Comparison of ENCODE assay signal across 1 cellular context in genomic region chr5:132422720-132423442, GRCh38.
A peak's percentile ranks its signal among the peaks of the same experiment; 100 is the strongest.
TF ChIP-seq lines count a peak whose summit lies in the region.

No MANE protein-coding gene starts in this region.

TF ChIP-seq in K562, 482 proteins besides CTCF, POLR2A, EP300 and RAD21 (continued from another document and continues in another):
- TF ChIP-seq ZBTB34 (CRISPR knock-in tag; IDR thresholded peaks at IDR 0.05), result no peak
- TF ChIP-seq, protein P1, sequence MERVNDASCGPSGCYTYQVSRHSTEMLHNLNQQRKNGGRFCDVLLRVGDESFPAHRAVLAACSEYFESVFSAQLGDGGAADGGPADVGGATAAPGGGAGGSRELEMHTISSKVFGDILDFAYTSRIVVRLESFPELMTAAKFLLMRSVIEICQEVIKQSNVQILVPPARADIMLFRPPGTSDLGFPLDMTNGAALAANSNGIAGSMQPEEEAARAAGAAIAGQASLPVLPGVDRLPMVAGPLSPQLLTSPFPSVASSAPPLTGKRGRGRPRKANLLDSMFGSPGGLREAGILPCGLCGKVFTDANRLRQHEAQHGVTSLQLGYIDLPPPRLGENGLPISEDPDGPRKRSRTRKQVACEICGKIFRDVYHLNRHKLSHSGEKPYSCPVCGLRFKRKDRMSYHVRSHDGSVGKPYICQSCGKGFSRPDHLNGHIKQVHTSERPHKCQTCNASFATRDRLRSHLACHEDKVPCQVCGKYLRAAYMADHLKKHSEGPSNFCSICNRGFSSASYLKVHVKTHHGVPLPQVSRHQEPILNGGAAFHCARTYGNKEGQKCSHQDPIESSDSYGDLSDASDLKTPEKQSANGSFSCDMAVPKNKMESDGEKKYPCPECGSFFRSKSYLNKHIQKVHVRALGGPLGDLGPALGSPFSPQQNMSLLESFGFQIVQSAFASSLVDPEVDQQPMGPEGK (CRISPR knock-in tag; IDR thresholded peaks at IDR 0.05; ENCODE audit: borderline replicate concordance), result no peak
- peak; percentile 94 for TF ChIP-seq CREM (IDR thresholded peaks at IDR 0.05; ENCODE audit: low read depth)
- peak; percentile 98 for TF ChIP-seq CBFA2T3 (IDR thresholded peaks at IDR 0.05)
- TF ChIP-seq TCF3 (CRISPR knock-in tag; IDR thresholded peaks at IDR 0.05), result peak; percentile 98
- peak; percentile 54; the same call in 1 of the 2 replicates for TF ChIP-seq BCL6 (CRISPR knock-in tag; IDR thresholded peaks at IDR 0.05)
- no peak for TF ChIP-seq RBM39 (optimal IDR thresholded peaks at IDR 0.05; ENCODE audit: low read depth, low read length)
- TF ChIP-seq ZNF316 (IDR thresholded peaks at IDR 0.05), result no peak
- no peak for TF ChIP-seq HMG20B (CRISPR knock-in tag; IDR thresholded peaks at IDR 0.05)
- TF ChIP-seq, protein P2, sequence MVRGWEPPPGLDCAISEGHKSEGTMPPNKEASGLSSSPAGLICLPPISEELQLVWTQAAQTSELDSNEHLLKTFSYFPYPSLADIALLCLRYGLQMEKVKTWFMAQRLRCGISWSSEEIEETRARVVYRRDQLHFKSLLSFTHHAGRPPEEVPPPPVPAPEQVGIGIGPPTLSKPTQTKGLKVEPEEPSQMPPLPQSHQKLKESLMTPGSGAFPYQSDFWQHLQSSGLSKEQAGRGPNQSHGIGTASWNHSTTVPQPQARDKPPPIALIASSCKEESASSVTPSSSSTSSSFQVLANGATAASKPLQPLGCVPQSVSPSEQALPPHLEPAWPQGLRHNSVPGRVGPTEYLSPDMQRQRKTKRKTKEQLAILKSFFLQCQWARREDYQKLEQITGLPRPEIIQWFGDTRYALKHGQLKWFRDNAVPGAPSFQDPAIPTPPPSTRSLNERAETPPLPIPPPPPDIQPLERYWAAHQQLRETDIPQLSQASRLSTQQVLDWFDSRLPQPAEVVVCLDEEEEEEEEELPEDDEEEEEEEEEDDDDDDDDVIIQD (CRISPR knock-in tag; IDR thresholded peaks at IDR 0.05), result no peak
- TF ChIP-seq KDM2B (CRISPR knock-in tag; IDR thresholded peaks at IDR 0.05), result no peak
- TF ChIP-seq PHF20 (IDR thresholded peaks at IDR 0.05; ENCODE audit: partially characterized antibody), result no peak
- peak; percentile 93 for TF ChIP-seq RAD51 (IDR thresholded peaks at IDR 0.05; ENCODE audit: borderline replicate concordance, low read depth)
- TF ChIP-seq XRCC5 (IDR thresholded peaks at IDR 0.05; ENCODE audit: low read depth, low read length), result no peak
- TF ChIP-seq THRA (IDR thresholded peaks at IDR 0.05), result peak; percentile 97
- TF ChIP-seq, protein P3, sequence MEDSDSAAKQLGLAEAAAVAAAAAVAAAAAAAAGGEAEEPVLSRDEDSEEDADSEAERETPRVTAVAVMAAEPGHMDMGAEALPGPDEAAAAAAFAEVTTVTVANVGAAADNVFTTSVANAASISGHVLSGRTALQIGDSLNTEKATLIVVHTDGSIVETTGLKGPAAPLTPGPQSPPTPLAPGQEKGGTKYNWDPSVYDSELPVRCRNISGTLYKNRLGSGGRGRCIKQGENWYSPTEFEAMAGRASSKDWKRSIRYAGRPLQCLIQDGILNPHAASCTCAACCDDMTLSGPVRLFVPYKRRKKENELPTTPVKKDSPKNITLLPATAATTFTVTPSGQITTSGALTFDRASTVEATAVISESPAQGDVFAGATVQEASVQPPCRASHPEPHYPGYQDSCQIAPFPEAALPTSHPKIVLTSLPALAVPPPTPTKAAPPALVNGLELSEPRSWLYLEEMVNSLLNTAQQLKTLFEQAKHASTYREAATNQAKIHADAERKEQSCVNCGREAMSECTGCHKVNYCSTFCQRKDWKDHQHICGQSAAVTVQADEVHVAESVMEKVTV (CRISPR knock-in tag; IDR thresholded peaks at IDR 0.05), result 0 out of 2 replicates have a peak, but pooled peaks have one; percentile 16
- no peak for TF ChIP-seq SAFB (IDR thresholded peaks at IDR 0.05; ENCODE audit: borderline replicate concordance, low read depth, low read length)
- no peak for TF ChIP-seq ATF1 (CRISPR knock-in tag; IDR thresholded peaks at IDR 0.05)
- peak; percentile 82 for TF ChIP-seq ATF1 (tag; IDR thresholded peaks at IDR 0.05)
- TF ChIP-seq FOXA1 (IDR thresholded peaks at IDR 0.05; ENCODE audit: borderline replicate concordance), result no peak
- TF ChIP-seq REST (CRISPR knock-in tag; IDR thresholded peaks at IDR 0.05; ENCODE audit: low read depth), result no peak
- TF ChIP-seq, protein P4, sequence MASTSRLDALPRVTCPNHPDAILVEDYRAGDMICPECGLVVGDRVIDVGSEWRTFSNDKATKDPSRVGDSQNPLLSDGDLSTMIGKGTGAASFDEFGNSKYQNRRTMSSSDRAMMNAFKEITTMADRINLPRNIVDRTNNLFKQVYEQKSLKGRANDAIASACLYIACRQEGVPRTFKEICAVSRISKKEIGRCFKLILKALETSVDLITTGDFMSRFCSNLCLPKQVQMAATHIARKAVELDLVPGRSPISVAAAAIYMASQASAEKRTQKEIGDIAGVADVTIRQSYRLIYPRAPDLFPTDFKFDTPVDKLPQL (IDR thresholded peaks at IDR 0.05; ENCODE audit: extremely low read depth, insufficient read length), result no peak
- TF ChIP-seq HDAC1 (IDR thresholded peaks at IDR 0.05), result peak in 1 of 2 experiments; percentile 90; a peak in 2 of 4 replicates
- no peak for TF ChIP-seq NFE2L1 (tag; IDR thresholded peaks at IDR 0.05; ENCODE audit: borderline replicate concordance, low read depth)
- no peak for TF ChIP-seq SMAD3 (CRISPR knock-in tag; conservative IDR thresholded peaks at IDR 0.05)
- TF ChIP-seq SUPT5H (IDR thresholded peaks at IDR 0.05), result no peak
- TF ChIP-seq, protein P5, sequence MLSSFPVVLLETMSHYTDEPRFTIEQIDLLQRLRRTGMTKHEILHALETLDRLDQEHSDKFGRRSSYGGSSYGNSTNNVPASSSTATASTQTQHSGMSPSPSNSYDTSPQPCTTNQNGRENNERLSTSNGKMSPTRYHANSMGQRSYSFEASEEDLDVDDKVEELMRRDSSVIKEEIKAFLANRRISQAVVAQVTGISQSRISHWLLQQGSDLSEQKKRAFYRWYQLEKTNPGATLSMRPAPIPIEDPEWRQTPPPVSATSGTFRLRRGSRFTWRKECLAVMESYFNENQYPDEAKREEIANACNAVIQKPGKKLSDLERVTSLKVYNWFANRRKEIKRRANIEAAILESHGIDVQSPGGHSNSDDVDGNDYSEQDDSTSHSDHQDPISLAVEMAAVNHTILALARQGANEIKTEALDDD (IDR thresholded peaks at IDR 0.05), result peak; percentile 75
- TF ChIP-seq FOS (IDR thresholded peaks at IDR 0.05; ENCODE audit: extremely low read depth, insufficient read length), result no peak
- TF ChIP-seq ZBTB8A (IDR thresholded peaks at IDR 0.05; ENCODE audit: partially characterized antibody), result no peak
- no peak; the same call in 1 of the 2 replicates for TF ChIP-seq KLF13 (tag; IDR thresholded peaks at IDR 0.05; ENCODE audit: borderline replicate concordance, low read depth)
- peak; percentile 26 for TF ChIP-seq TBP (optimal IDR thresholded peaks at IDR 0.05; ENCODE audit: low read depth, low read length)
- TF ChIP-seq CSDE1 (IDR thresholded peaks at IDR 0.05), result no peak
- TF ChIP-seq ZNF217 (CRISPR knock-in tag; IDR thresholded peaks at IDR 0.05), result no peak
- TF ChIP-seq RCOR1 (IDR thresholded peaks at IDR 0.05; ENCODE audit: borderline replicate concordance in 1 of 2, low read depth in 2 of 2, low read length in 2 of 2), result peak in 1 of 2 experiments; percentile 97; a peak in 3 of 4 replicates
- TF ChIP-seq NRF1 (conservative IDR thresholded peaks at IDR 0.05 in 1 of 2, IDR thresholded peaks at IDR 0.05 in 1 of 2), result peak; percentile 75 to 82
- TF ChIP-seq HSF4 (CRISPR knock-in tag; IDR thresholded peaks at IDR 0.05; ENCODE audit: borderline replicate concordance), result no peak
- TF ChIP-seq WHSC1 (IDR thresholded peaks at IDR 0.05; ENCODE audit: low read length), result no peak
- peak; percentile 99 for TF ChIP-seq ESRRA (IDR thresholded peaks at IDR 0.05; ENCODE audit: borderline replicate concordance, low read depth)
- TF ChIP-seq ZNF644 (tag; IDR thresholded peaks at IDR 0.05; ENCODE audit: low read depth), result peak; percentile 85
- no peak for TF ChIP-seq XRCC3 (IDR thresholded peaks at IDR 0.05)
- peak; percentile 90 for TF ChIP-seq FOXJ2 (tag; IDR thresholded peaks at IDR 0.05)
- TF ChIP-seq PHTF2 (CRISPR knock-in tag; IDR thresholded peaks at IDR 0.05), result no peak
- no peak for TF ChIP-seq FOXO4 (CRISPR knock-in tag; IDR thresholded peaks at IDR 0.05)
- TF ChIP-seq, protein P6, sequence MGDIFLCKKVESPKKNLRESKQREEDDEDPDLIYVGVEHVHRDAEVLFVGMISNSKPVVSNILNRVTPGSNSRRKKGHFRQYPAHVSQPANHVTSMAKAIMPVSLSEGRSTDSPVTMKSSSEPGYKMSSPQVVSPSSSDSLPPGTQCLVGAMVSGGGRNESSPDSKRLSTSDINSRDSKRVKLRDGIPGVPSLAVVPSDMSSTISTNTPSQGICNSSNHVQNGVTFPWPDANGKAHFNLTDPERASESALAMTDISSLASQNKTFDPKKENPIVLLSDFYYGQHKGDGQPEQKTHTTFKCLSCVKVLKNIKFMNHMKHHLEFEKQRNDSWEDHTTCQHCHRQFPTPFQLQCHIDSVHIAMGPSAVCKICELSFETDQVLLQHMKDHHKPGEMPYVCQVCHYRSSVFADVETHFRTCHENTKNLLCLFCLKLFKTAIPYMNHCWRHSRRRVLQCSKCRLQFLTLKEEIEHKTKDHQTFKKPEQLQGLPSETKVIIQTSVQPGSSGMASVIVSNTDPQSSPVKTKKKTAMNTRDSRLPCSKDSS (IDR thresholded peaks at IDR 0.05; ENCODE audit: low read depth, partially characterized antibody), result no peak
- peak; percentile 89 for TF ChIP-seq CXXC5 (CRISPR knock-in tag; IDR thresholded peaks at IDR 0.05)
- TF ChIP-seq ETS1 (conservative IDR thresholded peaks at IDR 0.05; ENCODE audit: control insufficient read depth, low read depth, low read length), result peak; percentile 50; the same call in 1 of the 2 replicates
- no peak for TF ChIP-seq ZC3H8 (IDR thresholded peaks at IDR 0.05)
- TF ChIP-seq SIRT6 (IDR thresholded peaks at IDR 0.05; ENCODE audit: low read depth, low read length), result no peak
- peak; percentile 90 for TF ChIP-seq NBN (IDR thresholded peaks at IDR 0.05; ENCODE audit: low read depth)
